ENCODE assay signal across 1 cellular context in the genomic region with DNA sequence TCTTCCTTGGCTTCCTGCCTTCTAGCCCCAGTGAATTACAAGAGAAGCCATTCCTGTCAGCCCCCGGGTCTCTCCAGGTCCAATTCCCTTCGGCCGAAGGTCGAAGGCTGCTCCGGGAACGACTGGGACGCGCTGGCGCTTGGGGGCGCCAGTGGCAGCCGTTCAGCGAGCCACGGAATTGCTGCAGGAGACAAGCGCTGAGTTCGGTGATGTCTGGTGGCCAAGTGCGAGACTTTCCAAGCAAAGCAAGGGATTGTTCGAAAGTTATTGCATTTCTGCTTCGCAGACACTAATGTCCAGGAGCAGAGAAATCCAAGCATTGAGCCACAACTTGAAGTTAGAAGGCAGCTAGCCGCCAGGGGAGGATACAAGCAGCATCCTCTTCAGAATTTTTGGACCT.
TF ChIP-seq lines count a peak whose summit lies in the region.

No MANE protein-coding gene starts in this region.

TF ChIP-seq in SK-N-SH, 30 proteins besides CTCF, POLR2A, EP300 and RAD21 (continued from another document):
- TF ChIP-seq, protein P1, sequence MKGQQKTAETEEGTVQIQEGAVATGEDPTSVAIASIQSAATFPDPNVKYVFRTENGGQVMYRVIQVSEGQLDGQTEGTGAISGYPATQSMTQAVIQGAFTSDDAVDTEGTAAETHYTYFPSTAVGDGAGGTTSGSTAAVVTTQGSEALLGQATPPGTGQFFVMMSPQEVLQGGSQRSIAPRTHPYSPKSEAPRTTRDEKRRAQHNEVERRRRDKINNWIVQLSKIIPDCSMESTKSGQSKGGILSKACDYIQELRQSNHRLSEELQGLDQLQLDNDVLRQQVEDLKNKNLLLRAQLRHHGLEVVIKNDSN (IDR thresholded peaks at IDR 0.05; ENCODE audit: borderline replicate concordance, low read depth) = no peak
- TF ChIP-seq, protein P2, sequence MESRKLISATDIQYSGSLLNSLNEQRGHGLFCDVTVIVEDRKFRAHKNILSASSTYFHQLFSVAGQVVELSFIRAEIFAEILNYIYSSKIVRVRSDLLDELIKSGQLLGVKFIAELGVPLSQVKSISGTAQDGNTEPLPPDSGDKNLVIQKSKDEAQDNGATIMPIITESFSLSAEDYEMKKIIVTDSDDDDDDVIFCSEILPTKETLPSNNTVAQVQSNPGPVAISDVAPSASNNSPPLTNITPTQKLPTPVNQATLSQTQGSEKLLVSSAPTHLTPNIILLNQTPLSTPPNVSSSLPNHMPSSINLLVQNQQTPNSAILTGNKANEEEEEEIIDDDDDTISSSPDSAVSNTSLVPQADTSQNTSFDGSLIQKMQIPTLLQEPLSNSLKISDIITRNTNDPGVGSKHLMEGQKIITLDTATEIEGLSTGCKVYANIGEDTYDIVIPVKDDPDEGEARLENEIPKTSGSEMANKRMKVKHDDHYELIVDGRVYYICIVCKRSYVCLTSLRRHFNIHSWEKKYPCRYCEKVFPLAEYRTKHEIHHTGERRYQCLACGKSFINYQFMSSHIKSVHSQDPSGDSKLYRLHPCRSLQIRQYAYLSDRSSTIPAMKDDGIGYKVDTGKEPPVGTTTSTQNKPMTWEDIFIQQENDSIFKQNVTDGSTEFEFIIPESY (IDR thresholded peaks at IDR 0.05; ENCODE audit: borderline replicate concordance, low read depth) = no peak
- TF ChIP-seq MXI1 (IDR thresholded peaks at IDR 0.05; ENCODE audit: low read depth, low read length) = peak; percentile 59; the same call in 1 of the 2 replicates
- TF ChIP-seq, protein P3, sequence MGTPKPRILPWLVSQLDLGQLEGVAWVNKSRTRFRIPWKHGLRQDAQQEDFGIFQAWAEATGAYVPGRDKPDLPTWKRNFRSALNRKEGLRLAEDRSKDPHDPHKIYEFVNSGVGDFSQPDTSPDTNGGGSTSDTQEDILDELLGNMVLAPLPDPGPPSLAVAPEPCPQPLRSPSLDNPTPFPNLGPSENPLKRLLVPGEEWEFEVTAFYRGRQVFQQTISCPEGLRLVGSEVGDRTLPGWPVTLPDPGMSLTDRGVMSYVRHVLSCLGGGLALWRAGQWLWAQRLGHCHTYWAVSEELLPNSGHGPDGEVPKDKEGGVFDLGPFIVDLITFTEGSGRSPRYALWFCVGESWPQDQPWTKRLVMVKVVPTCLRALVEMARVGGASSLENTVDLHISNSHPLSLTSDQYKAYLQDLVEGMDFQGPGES (IDR thresholded peaks at IDR 0.05; ENCODE audit: low read depth, low read length) = no peak
- TF ChIP-seq, protein P4, sequence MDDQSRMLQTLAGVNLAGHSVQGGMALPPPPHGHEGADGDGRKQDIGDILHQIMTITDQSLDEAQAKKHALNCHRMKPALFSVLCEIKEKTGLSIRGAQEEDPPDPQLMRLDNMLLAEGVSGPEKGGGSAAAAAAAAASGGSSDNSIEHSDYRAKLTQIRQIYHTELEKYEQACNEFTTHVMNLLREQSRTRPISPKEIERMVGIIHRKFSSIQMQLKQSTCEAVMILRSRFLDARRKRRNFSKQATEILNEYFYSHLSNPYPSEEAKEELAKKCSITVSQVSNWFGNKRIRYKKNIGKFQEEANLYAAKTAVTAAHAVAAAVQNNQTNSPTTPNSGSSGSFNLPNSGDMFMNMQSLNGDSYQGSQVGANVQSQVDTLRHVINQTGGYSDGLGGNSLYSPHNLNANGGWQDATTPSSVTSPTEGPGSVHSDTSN (IDR thresholded peaks at IDR 0.05) = no peak
- TF ChIP-seq RFX5 (IDR thresholded peaks at IDR 0.05; ENCODE audit: low read length) = no peak
- peak; percentile 17; the same call in 1 of the 2 replicates for TF ChIP-seq NFIC (IDR thresholded peaks at IDR 0.05; ENCODE audit: borderline replicate concordance)
- no peak for TF ChIP-seq TAF1 (IDR thresholded peaks at IDR 0.05; ENCODE audit: borderline replicate concordance, low read depth, low read length)
- TF ChIP-seq, protein P5, sequence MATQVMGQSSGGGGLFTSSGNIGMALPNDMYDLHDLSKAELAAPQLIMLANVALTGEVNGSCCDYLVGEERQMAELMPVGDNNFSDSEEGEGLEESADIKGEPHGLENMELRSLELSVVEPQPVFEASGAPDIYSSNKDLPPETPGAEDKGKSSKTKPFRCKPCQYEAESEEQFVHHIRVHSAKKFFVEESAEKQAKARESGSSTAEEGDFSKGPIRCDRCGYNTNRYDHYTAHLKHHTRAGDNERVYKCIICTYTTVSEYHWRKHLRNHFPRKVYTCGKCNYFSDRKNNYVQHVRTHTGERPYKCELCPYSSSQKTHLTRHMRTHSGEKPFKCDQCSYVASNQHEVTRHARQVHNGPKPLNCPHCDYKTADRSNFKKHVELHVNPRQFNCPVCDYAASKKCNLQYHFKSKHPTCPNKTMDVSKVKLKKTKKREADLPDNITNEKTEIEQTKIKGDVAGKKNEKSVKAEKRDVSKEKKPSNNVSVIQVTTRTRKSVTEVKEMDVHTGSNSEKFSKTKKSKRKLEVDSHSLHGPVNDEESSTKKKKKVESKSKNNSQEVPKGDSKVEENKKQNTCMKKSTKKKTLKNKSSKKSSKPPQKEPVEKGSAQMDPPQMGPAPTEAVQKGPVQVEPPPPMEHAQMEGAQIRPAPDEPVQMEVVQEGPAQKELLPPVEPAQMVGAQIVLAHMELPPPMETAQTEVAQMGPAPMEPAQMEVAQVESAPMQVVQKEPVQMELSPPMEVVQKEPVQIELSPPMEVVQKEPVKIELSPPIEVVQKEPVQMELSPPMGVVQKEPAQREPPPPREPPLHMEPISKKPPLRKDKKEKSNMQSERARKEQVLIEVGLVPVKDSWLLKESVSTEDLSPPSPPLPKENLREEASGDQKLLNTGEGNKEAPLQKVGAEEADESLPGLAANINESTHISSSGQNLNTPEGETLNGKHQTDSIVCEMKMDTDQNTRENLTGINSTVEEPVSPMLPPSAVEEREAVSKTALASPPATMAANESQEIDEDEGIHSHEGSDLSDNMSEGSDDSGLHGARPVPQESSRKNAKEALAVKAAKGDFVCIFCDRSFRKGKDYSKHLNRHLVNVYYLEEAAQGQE (IDR thresholded peaks at IDR 0.05; ENCODE audit: low read depth, low read length) = no peak
- peak; percentile 24; the same call in 1 of the 2 replicates for TF ChIP-seq TCF12 (IDR thresholded peaks at IDR 0.05)
- no peak for TF ChIP-seq RXRA (IDR thresholded peaks at IDR 0.05; ENCODE audit: borderline replicate concordance, low read depth)
- TF ChIP-seq TEAD4 (IDR thresholded peaks at IDR 0.05; ENCODE audit: borderline replicate concordance, insufficient read depth) = no peak
- TF ChIP-seq, protein P6, sequence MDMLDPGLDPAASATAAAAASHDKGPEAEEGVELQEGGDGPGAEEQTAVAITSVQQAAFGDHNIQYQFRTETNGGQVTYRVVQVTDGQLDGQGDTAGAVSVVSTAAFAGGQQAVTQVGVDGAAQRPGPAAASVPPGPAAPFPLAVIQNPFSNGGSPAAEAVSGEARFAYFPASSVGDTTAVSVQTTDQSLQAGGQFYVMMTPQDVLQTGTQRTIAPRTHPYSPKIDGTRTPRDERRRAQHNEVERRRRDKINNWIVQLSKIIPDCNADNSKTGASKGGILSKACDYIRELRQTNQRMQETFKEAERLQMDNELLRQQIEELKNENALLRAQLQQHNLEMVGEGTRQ (IDR thresholded peaks at IDR 0.05; ENCODE audit: borderline replicate concordance, low read depth, low read length) = no peak
- no peak; the same call in 1 of the 2 replicates for TF ChIP-seq NRF1 (IDR thresholded peaks at IDR 0.05; ENCODE audit: low read depth, low read length)
- peak; percentile 52 for TF ChIP-seq CHD2 (IDR thresholded peaks at IDR 0.05; ENCODE audit: low read length, partially characterized antibody)
- no peak for TF ChIP-seq ELF1 (IDR thresholded peaks at IDR 0.05)
- TF ChIP-seq RCOR1 (IDR thresholded peaks at IDR 0.05; ENCODE audit: low read length) = peak; percentile 70
- no peak for TF ChIP-seq MEF2A (IDR thresholded peaks at IDR 0.05; ENCODE audit: borderline replicate concordance, low read depth)
